15 cellular contexts compared by ENCODE assay signal in the genomic region with DNA sequence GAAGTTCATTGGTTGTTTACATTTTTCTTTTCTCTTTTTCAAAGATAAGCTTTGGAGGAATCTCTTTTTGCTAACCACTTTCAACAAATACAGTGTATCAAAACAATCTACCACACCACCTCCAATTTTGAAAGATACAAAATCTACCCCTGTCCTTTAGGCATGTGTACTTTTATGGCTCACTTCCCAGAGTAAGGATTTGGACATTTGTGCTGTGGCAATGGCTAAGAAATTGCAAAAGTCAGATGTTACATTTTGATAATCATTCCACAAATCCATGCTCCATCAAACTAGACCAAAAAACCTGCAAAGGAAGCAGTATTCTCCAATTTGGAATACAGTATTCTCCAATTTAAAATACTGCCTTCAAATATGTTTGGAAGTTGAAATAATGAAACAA.
DNase-seq lines count a peak whose midpoint lies in the region; FAIRE-seq and TF ChIP-seq lines count a peak whose summit lies in the region.
"Had no signal": no experiment of that assay in that cellular context is flagged by ENCODE, and none has a peak within 500 bp of the region (broad histone marks: within the 10 kb centered on the region; RNA-seq: fewer than 3 reads in every experiment).

No MANE protein-coding gene starts in this region.

- POLR2A ChIA-PET in MCF 10A (lab: Yijun Ruan, JAX): interaction anchor here (0.5 to 3.0 kb wide), 7 partner anchors 9 to 406 kb away, joined by 3 to 21 read pairs (median 3); no protein-coding TSS in a partner anchor

- H3K4me1 Mint-ChIP-seq in MCF 10A (ENCODE audit: insufficient read depth, unreplicated experiment): peaks cover 30% of the 10 kb centered on the region

- DNase-seq in MCF 10A (ENCODE audit: unreplicated experiment): peak; percentile 64
- DNase-seq in kidney epithelial cell (ENCODE audit: low read depth): no peak
- DNase-seq in hepatic stellate cell (ENCODE audit: low spot score): no peak
- DNase-seq in NCI-H345 treated with DMSO at 0.1 percent for 48 hours (lab: John Stamatoyannopoulos, UW; ENCODE audit: unreplicated experiment): no peak
- DNase-seq in frontal cortex (ENCODE audit: low spot score in 2 of 2): no peak
- DNase-seq: activated CD4-positive, CD25-positive, alpha-beta regulatory T cell treated with anti-CD3 and anti-CD28 coated beads, Interleukin-2, amount 50 U/mL, for 72 hours; activated T-cell treated with anti-CD3 and anti-CD28 coated beads, Interleukin-2, amount 50 U/mL, for 24 hours; amygdala; KBM-7; naive thymus-derived CD4-positive, alpha-beta T cell; NCI-H2029 treated with DMSO at 0.1 percent for 48 hours; testis had no signal

- no peaks in the 10 kb centered on the region for H3K36me3 ChIP-seq in HUES48 (ENCODE audit: control insufficient read depth, insufficient read depth, low read length)
- H3K36me3 ChIP-seq in kidney epithelial cell (ENCODE audit: control insufficient read depth, insufficient read depth, low read length): no peaks in the 10 kb centered on the region
- H3K36me3 ChIP-seq in thymus (ENCODE audit: control insufficient read depth, insufficient read depth): no peaks in the 10 kb centered on the region

- no peaks in the 10 kb centered on the region for H3K27me3 Mint-ChIP-seq in MCF 10A (ENCODE audit: insufficient read depth, unreplicated experiment)

- H3K36me3 Mint-ChIP-seq in MCF 10A (ENCODE audit: insufficient read depth, unreplicated experiment): no peaks in the 10 kb centered on the region
- H3K36me3 Mint-ChIP-seq: naive thymus-derived CD4-positive, alpha-beta T cell had no signal

- H3K9me3 Mint-ChIP-seq in MCF 10A (ENCODE audit: unreplicated experiment): no peaks in the 10 kb centered on the region
- H3K9me3 Mint-ChIP-seq: activated T-cell treated with anti-CD3 and anti-CD28 coated beads, Interleukin-2, amount 50 U/mL, for 24 hours; naive thymus-derived CD4-positive, alpha-beta T cell had no signal

- peaks cover 25% of the 10 kb centered on the region for H3K4me1 ChIP-seq in HUES48 (ENCODE audit: control insufficient read depth, insufficient read depth, low read length)
- H3K4me1 ChIP-seq in thymus (ENCODE audit: control insufficient read depth, insufficient read depth, low read length): peaks cover 5% of the 10 kb centered on the region
- H3K4me1 ChIP-seq: testis had no signal

- no peak for TF ChIP-seq CTCF in MCF 10A (IDR thresholded peaks at IDR 0.05; ENCODE audit: unreplicated experiment)
- TF ChIP-seq CTCF in kidney epithelial cell (IDR thresholded peaks at IDR 0.05; ENCODE audit: insufficient read depth, low read length, poor library complexity, severe bottlenecking): no peak

- H3K9ac ChIP-seq in HUES48 (ENCODE audit: low read depth, low read length): 0 out of 2 replicates have a peak overlapping the region, but pooled peaks have one; percentile 6

- no TSS peak for BruUV-seq in MCF 10A (replicated peaks; lab: Mats Ljungman, UMichigan)

- CTCF ChIA-PET in MCF 10A (lab: Yijun Ruan, JAX): interaction anchor here (1.3 to 1.5 kb wide), 2 partner anchors 97 to 111 kb away, joined by 4 to 7 read pairs; no protein-coding TSS in a partner anchor

- H3K27ac Mint-ChIP-seq in MCF 10A (ENCODE audit: low read depth, unreplicated experiment): peak overlapping the region; percentile 84
- H3K27ac Mint-ChIP-seq: activated T-cell treated with anti-CD3 and anti-CD28 coated beads, Interleukin-2, amount 50 U/mL, for 24 hours had no signal

- peak overlapping the region; percentile 76 for H3K4me3 Mint-ChIP-seq in MCF 10A (ENCODE audit: unreplicated experiment)
- H3K4me3 Mint-ChIP-seq: activated T-cell treated with anti-CD3 and anti-CD28 coated beads, Interleukin-2, amount 50 U/mL, for 24 hours had no signal

- FAIRE-seq in frontal cortex (lab: Jason Lieb, UNC): no peak

- intact Hi-C loops in MCF 10A (cut with micrococcal nuclease): loop anchor here (2.0 to 5.0 kb wide), 3 partner anchors 95 to 157 kb away; no protein-coding TSS in a partner anchor

- H3K4me3 ChIP-seq in HUES48 (ENCODE audit: low read depth, low read length) (no peak overlapping the region), kidney epithelial cell (ENCODE audit: low read depth, low read length) (peak overlapping the region; percentile 66), thymus (ENCODE audit: low read length) (peak overlapping the region; percentile 37)
- H3K4me3 ChIP-seq: smooth muscle cell, testis had no signal

- H3K27me3 ChIP-seq in HUES48 (ENCODE audit: control insufficient read depth, insufficient read depth, low read length): no peaks in the 10 kb centered on the region
- H3K27me3 ChIP-seq in kidney epithelial cell (ENCODE audit: control insufficient read depth, insufficient read depth, low read length): no peaks in the 10 kb centered on the region
- no peaks in the 10 kb centered on the region for H3K27me3 ChIP-seq in thymus (ENCODE audit: control insufficient read depth, insufficient read depth)
- H3K27me3 ChIP-seq: testis had no signal

- no peak overlapping the region for H3K27ac ChIP-seq in HUES48 (ENCODE audit: low read depth, low read length)
- H3K27ac ChIP-seq in thymus (ENCODE audit: low read depth): no peak overlapping the region
- H3K27ac ChIP-seq: testis had no signal

- no peaks in the 10 kb centered on the region for H3K9me3 ChIP-seq in HUES48 (ENCODE audit: control insufficient read depth, insufficient read depth, low read length)
- H3K9me3 ChIP-seq in thymus (ENCODE audit: control insufficient read depth): no peaks in the 10 kb centered on the region
- H3K9me3 ChIP-seq: testis had no signal
